ENCODE assay signal across 23 cellular contexts in genomic region chr1:3837200-3837599, GRCh38.
"Had no signal": no experiment of that assay in that cellular context is flagged by ENCODE, and none has a peak within 500 bp of the region (broad histone marks: within the 10 kb centered on the region; RNA-seq: fewer than 3 reads in every experiment).

No MANE protein-coding gene starts in this region.

- H3K4me3 ChIP-seq: left ventricle myocardium inferior, lung, ovary, right atrium auricular region, spleen, suprapubic skin, thoracic aorta, tibial artery, upper lobe of right lung had no signal

- H3K36me3 ChIP-seq: ovary had no signal

- H3K4me3 Mint-ChIP-seq: immature natural killer cell; mesothelial cell of epicardium; naive B cell; natural killer cell treated with Interleukin-12 subunit alpha and Interleukin-12 subunit beta and Interleukin-15 and Interleukin-18, amount 100 ng/mL, for 72 hours; stimulated activated effector memory CD8-positive, alpha-beta T cell treated with anti-CD3 and anti-CD28 coated beads, Interleukin-12 subunit alpha, Interleukin-12 subunit beta, amount 100 ng/mL, for 72 hours; stimulated activated naive CD8-positive, alpha-beta T cell treated with anti-CD3 and anti-CD28 coated beads, Interleukin-15, Interleukin-2, amounts not matched to agents 100 ng/mL and 50 ng/mL, for 24 hours had no signal

- H3K4me1 ChIP-seq: left ventricle myocardium inferior, right atrium auricular region, spleen, suprapubic skin, tibial artery, upper lobe of right lung had no signal

- H3K9me3 ChIP-seq: thoracic aorta had no signal

- H3K9me3 Mint-ChIP-seq: immature natural killer cell; natural killer cell treated with Interleukin-12 subunit alpha and Interleukin-12 subunit beta and Interleukin-15 and Interleukin-18, amount 100 ng/mL, for 72 hours; stimulated activated effector memory CD8-positive, alpha-beta T cell treated with anti-CD3 and anti-CD28 coated beads, Interleukin-12 subunit alpha, Interleukin-12 subunit beta, amount 100 ng/mL, for 72 hours; stimulated activated naive CD8-positive, alpha-beta T cell treated with anti-CD3 and anti-CD28 coated beads, Interleukin-15, Interleukin-2, amounts not matched to agents 100 ng/mL and 50 ng/mL, for 24 hours had no signal

- ATAC-seq: natural killer cell treated with Interleukin-12 subunit alpha and Interleukin-12 subunit beta and Interleukin-15 and Interleukin-18, amount 100 ng/mL, for 72 hours; sciatic nerve; stimulated activated effector memory CD8-positive, alpha-beta T cell treated with anti-CD3 and anti-CD28 coated beads, Interleukin-12 subunit alpha, Interleukin-12 subunit beta, amount 100 ng/mL, for 72 hours; upper lobe of right lung had no signal

- H3K27ac ChIP-seq: left ventricle myocardium inferior, ovary, right atrium auricular region, suprapubic skin, thoracic aorta, tibial artery, upper lobe of right lung had no signal

- H3K27me3 Mint-ChIP-seq: naive B cell; natural killer cell treated with Interleukin-12 subunit alpha and Interleukin-12 subunit beta and Interleukin-15 and Interleukin-18, amount 100 ng/mL, for 72 hours; progenitor cell of endocrine pancreas; stimulated activated naive CD8-positive, alpha-beta T cell treated with anti-CD3 and anti-CD28 coated beads, Interleukin-15, Interleukin-2, amounts not matched to agents 100 ng/mL and 50 ng/mL, for 24 hours had no signal

- DNase-seq: hypothalamus; immature natural killer cell; left ventricle myocardium inferior; mesendoderm; naive B cell; ovary; small intestine; spleen; stimulated activated CD4-positive, alpha-beta T cell treated with anti-CD3 and anti-CD28 coated beads, Interleukin-4, amount 100 ng/mL, for 24 hours; stimulated activated naive CD4-positive, alpha-beta T cell; tibial artery; trophoblast cell; upper lobe of right lung had no signal

- H3K4me1 Mint-ChIP-seq: immature natural killer cell; mesothelial cell of epicardium; stimulated activated effector memory CD8-positive, alpha-beta T cell treated with anti-CD3 and anti-CD28 coated beads, Interleukin-12 subunit alpha, Interleukin-12 subunit beta, amount 100 ng/mL, for 72 hours had no signal

- H3K27ac Mint-ChIP-seq: immature natural killer cell; mesothelial cell of epicardium; natural killer cell treated with Interleukin-12 subunit alpha and Interleukin-12 subunit beta and Interleukin-15 and Interleukin-18, amount 100 ng/mL, for 72 hours; progenitor cell of endocrine pancreas; stimulated activated effector memory CD8-positive, alpha-beta T cell treated with anti-CD3 and anti-CD28 coated beads, Interleukin-12 subunit alpha, Interleukin-12 subunit beta, amount 100 ng/mL, for 72 hours; stimulated activated naive CD8-positive, alpha-beta T cell treated with anti-CD3 and anti-CD28 coated beads, Interleukin-15, Interleukin-2, amounts not matched to agents 100 ng/mL and 50 ng/mL, for 24 hours had no signal

- H3K27me3 ChIP-seq: ovary, right atrium auricular region, spleen, suprapubic skin, tibial artery, upper lobe of right lung had no signal
